ENCODE assay signal across 33 cellular contexts in the genomic region with DNA sequence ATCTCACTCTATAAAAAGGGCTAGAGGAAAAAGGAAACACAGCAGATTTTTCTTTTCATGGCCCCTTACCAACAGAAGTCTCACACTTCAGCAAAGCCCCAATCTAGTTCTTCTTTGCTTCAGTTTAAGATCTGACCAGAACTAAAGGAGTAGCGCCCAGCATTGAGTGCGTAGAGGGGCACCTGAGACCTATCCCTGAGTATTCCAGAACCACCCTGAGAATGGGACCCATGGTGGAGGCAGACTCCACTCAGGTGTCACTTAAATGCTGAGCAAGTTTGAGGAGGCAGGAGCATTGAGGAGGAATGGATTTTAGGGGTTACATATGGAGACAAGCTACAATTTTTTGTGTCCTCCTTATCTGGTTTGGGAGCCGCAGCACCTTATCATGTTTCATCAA. TPM values are rescaled to one million over a fixed set of nuclear protein-coding genes. Genes with fewer than 3 reads are reported as not detected.
"Had no signal": no experiment of that assay in that cellular context is flagged by ENCODE, and none has a peak within 500 bp of the region (broad histone marks: within the 10 kb centered on the region; RNA-seq: fewer than 3 reads in every experiment).

No MANE protein-coding gene starts in this region.

- ATAC-seq: activated CD8-positive, alpha-beta memory T cell treated with anti-CD3 and anti-CD28 coated beads, Interleukin-2, amount 10 ng/mL, durations not matched to agents 7 days and 5 days; PC-3; Right ventricle myocardium inferior had no signal

- H3K27ac Mint-ChIP-seq: activated CD4-positive, alpha-beta memory T cell treated with anti-CD3 and anti-CD28 coated beads, Interleukin-2, amount 10 ng/mL, durations not matched to agents 7 days and 5 days; activated CD8-positive, alpha-beta memory T cell treated with anti-CD3 and anti-CD28 coated beads, Interleukin-2, amount 10 ng/mL, durations not matched to agents 7 days and 5 days; activated naive CD8-positive, alpha-beta T cell treated with anti-CD3 and anti-CD28 coated beads for 36 hours; T-helper 1 cell treated with Interleukin-12 subunit alpha and Interleukin-12 subunit beta and Interleukin-4 antibody, amounts not matched to agents 30 μg/mL and 1 μg/mL, for 36 hours had no signal

- DNase-seq: activated CD4-positive, alpha-beta memory T cell treated with anti-CD3 and anti-CD28 coated beads, Interleukin-2, amount 10 ng/mL, durations not matched to agents 7 days and 5 days; activated CD4-positive, alpha-beta T cell treated with anti-CD3 and anti-CD28 coated beads for 1 hour; activated CD4-positive, alpha-beta T cell treated with anti-CD3 and anti-CD28 coated beads for 48 hours; activated CD4-positive, CD25-positive, alpha-beta regulatory T cell; activated CD8-positive, alpha-beta memory T cell treated with anti-CD3 and anti-CD28 coated beads for 24 hours; activated CD8-positive, alpha-beta memory T cell treated with anti-CD3 and anti-CD28 coated beads, Interleukin-2, amount 10 ng/mL, durations not matched to agents 7 days and 5 days; activated CD8-positive, alpha-beta memory T cell treated with anti-CD3 and anti-CD28 coated beads, Interleukin-2, amount 50 U/mL, for 48 hours; activated effector memory CD4-positive, alpha-beta T cell treated with anti-CD3 and anti-CD28 coated beads, Interleukin-2, amount 50 U/mL, for 16 hours; activated naive CD4-positive, alpha-beta T cell; activated naive CD4-positive, alpha-beta T cell treated with anti-CD3 and anti-CD28 coated beads, Interleukin-2, amount 50 U/mL, for 16 hours; activated naive CD8-positive, alpha-beta T cell treated with anti-CD3 and anti-CD28 coated beads for 36 hours; activated T-cell treated with anti-CD3 and anti-CD28 coated beads, Interleukin-2, amount 50 U/mL, for 48 hours; amniotic stem cell; aorta; brain microvascular endothelial cell; central memory CD4-positive, alpha-beta T cell; MM.1S; MV-4-11; NCI-H1092; NCI-H1436 treated with DMSO at 0.1 percent for 48 hours; NCI-H1694 treated with DMSO at 0.1 percent for 48 hours; NCI-H2029; NCI-H510A; NCI-H526; NCI-H748 treated with DMSO at 0.1 percent for 48 hours; NK-92 treated with Interleukin-12 subunit alpha and Interleukin-12 subunit beta, amount 100 ng/mL, for 24 hours; PC-3; WERI-Rb-1 had no signal

- H3K27ac ChIP-seq: brain microvascular endothelial cell, KMS-11, RWPE1, WERI-Rb-1 had no signal

- H3K36me3 ChIP-seq: brain microvascular endothelial cell, WERI-Rb-1 had no signal

- H3K4me2 ChIP-seq: KMS-11 had no signal

- FAIRE-seq: RCC 7860 had no signal

- H3K9ac ChIP-seq: KMS-11 had no signal

- H3K4me3 Mint-ChIP-seq: activated CD4-positive, alpha-beta memory T cell treated with anti-CD3 and anti-CD28 coated beads, Interleukin-2, amount 10 ng/mL, durations not matched to agents 7 days and 5 days; activated CD8-positive, alpha-beta memory T cell treated with anti-CD3 and anti-CD28 coated beads, Interleukin-2, amount 10 ng/mL, durations not matched to agents 7 days and 5 days; activated naive CD8-positive, alpha-beta T cell treated with anti-CD3 and anti-CD28 coated beads for 36 hours; T-helper 1 cell treated with Interleukin-12 subunit alpha and Interleukin-12 subunit beta and Interleukin-4 antibody, amounts not matched to agents 30 μg/mL and 1 μg/mL, for 36 hours had no signal

- H3K9me3 Mint-ChIP-seq: activated CD4-positive, alpha-beta memory T cell treated with anti-CD3 and anti-CD28 coated beads, Interleukin-2, amount 10 ng/mL, durations not matched to agents 7 days and 5 days; T-helper 1 cell treated with Interleukin-12 subunit alpha and Interleukin-12 subunit beta and Interleukin-4 antibody, amounts not matched to agents 30 μg/mL and 1 μg/mL, for 36 hours had no signal

RNA-seq across cellular contexts. Expression of gene HOXC11, which starts 1.8 kb away (rescaled TPM):
- total RNA-seq: activated CD4-positive, alpha-beta memory T cell treated with anti-CD3 and anti-CD28 coated beads, Interleukin-2, amount 10 ng/mL, durations not matched to agents 7 days and 5 days; activated CD8-positive, alpha-beta memory T cell treated with anti-CD3 and anti-CD28 coated beads, Interleukin-2, amount 10 ng/mL, durations not matched to agents 7 days and 5 days; activated naive CD8-positive, alpha-beta T cell treated with anti-CD3 and anti-CD28 coated beads for 36 hours; Right ventricle myocardium inferior had no signal

RNA-seq across cellular contexts. Expression of gene HOTAIR, which starts 3.6 kb away (rescaled TPM):
- total RNA-seq: activated CD4-positive, alpha-beta memory T cell treated with anti-CD3 and anti-CD28 coated beads, Interleukin-2, amount 10 ng/mL, durations not matched to agents 7 days and 5 days; activated CD8-positive, alpha-beta memory T cell treated with anti-CD3 and anti-CD28 coated beads, Interleukin-2, amount 10 ng/mL, durations not matched to agents 7 days and 5 days; activated naive CD8-positive, alpha-beta T cell treated with anti-CD3 and anti-CD28 coated beads for 36 hours; Right ventricle myocardium inferior had no signal
- polyA plus RNA-seq: aorta had no signal

RNA-seq across cellular contexts. Expression of gene HOXC10, which starts 13.8 kb away (rescaled TPM):
- total RNA-seq: activated CD4-positive, alpha-beta memory T cell treated with anti-CD3 and anti-CD28 coated beads, Interleukin-2, amount 10 ng/mL, durations not matched to agents 7 days and 5 days; activated CD8-positive, alpha-beta memory T cell treated with anti-CD3 and anti-CD28 coated beads, Interleukin-2, amount 10 ng/mL, durations not matched to agents 7 days and 5 days; activated naive CD8-positive, alpha-beta T cell treated with anti-CD3 and anti-CD28 coated beads for 36 hours; Right ventricle myocardium inferior had no signal

RNA-seq across cellular contexts. Expression of gene HOXC12, which starts 16.4 kb away (rescaled TPM):
- total RNA-seq: activated CD4-positive, alpha-beta memory T cell treated with anti-CD3 and anti-CD28 coated beads, Interleukin-2, amount 10 ng/mL, durations not matched to agents 7 days and 5 days; activated CD8-positive, alpha-beta memory T cell treated with anti-CD3 and anti-CD28 coated beads, Interleukin-2, amount 10 ng/mL, durations not matched to agents 7 days and 5 days; activated naive CD8-positive, alpha-beta T cell treated with anti-CD3 and anti-CD28 coated beads for 36 hours; Right ventricle myocardium inferior had no signal
- polyA plus RNA-seq: aorta had no signal

RNA-seq across cellular contexts. Expression of gene HOXC9, which starts 28.8 kb away (rescaled TPM):
- total RNA-seq: activated CD4-positive, alpha-beta memory T cell treated with anti-CD3 and anti-CD28 coated beads, Interleukin-2, amount 10 ng/mL, durations not matched to agents 7 days and 5 days; activated CD8-positive, alpha-beta memory T cell treated with anti-CD3 and anti-CD28 coated beads, Interleukin-2, amount 10 ng/mL, durations not matched to agents 7 days and 5 days; activated naive CD8-positive, alpha-beta T cell treated with anti-CD3 and anti-CD28 coated beads for 36 hours; Right ventricle myocardium inferior had no signal
